Comparison of ENCODE assay signal across 9 cellular contexts in genomic region chr4:190114991-190115390, GRCh38. TPM values are rescaled to one million over a fixed set of nuclear protein-coding genes. Genes with fewer than 3 reads are reported as not detected.
"Had no signal": no experiment of that assay in that cellular context is flagged by ENCODE, and none has a peak within 500 bp of the region (broad histone marks: within the 10 kb centered on the region; RNA-seq: fewer than 3 reads in every experiment).

No MANE protein-coding gene starts in this region.

RNA-seq across cellular contexts. Expression of gene DBET, which starts 50.7 kb away (rescaled TPM):
- total RNA-seq: activated CD4-positive, alpha-beta T cell treated with anti-CD3 and anti-CD28 coated beads, Interleukin-2, amount 10 ng/mL, durations not matched to agents 7 days and 5 days; activated CD8-positive, alpha-beta T cell treated with anti-CD3 and anti-CD28 coated beads, Interleukin-2, amount 10 ng/mL, durations not matched to agents 7 days and 5 days; aorta; IMR-90; K562; PC-3; Peyer's patch; SJSA1 had no signal
- polyA plus RNA-seq: aorta, IMR-90, K562, SK-N-SH had no signal

RNA-seq across cellular contexts. Expression of gene DUX4, which starts 58.6 kb away (rescaled TPM):
- total RNA-seq: activated CD4-positive, alpha-beta T cell treated with anti-CD3 and anti-CD28 coated beads, Interleukin-2, amount 10 ng/mL, durations not matched to agents 7 days and 5 days; activated CD8-positive, alpha-beta T cell treated with anti-CD3 and anti-CD28 coated beads, Interleukin-2, amount 10 ng/mL, durations not matched to agents 7 days and 5 days; aorta; IMR-90; K562; PC-3; Peyer's patch; SJSA1 had no signal
- polyA plus RNA-seq: aorta, IMR-90, K562, SK-N-SH had no signal
